In genomic region chr1:145992958-145993617, GRCh38 we compare ENCODE assay signal across 9 cellular contexts. TPM values are rescaled to one million over a fixed set of nuclear protein-coding genes. Genes with fewer than 3 reads are reported as not detected.
DNase-seq lines count a peak whose midpoint lies in the region; ATAC-seq and TF ChIP-seq lines count a peak whose summit lies in the region.
"Had no signal": no experiment of that assay in that cellular context is flagged by ENCODE, and none has a peak within 500 bp of the region (broad histone marks: within the 10 kb centered on the region; RNA-seq: fewer than 3 reads in every experiment).

No MANE protein-coding gene starts in this region.

- no peak for ATAC-seq in memory B cell (ENCODE audit: low read depth)
- no peak for ATAC-seq in HG02759 (IDR thresholded peaks at IDR 0.05; ENCODE audit: unreplicated experiment)
- ATAC-seq in GM21360 (IDR thresholded peaks at IDR 0.05; ENCODE audit: unreplicated experiment) = no peak
- ATAC-seq: A549 had no signal

- H3K4me3 Mint-ChIP-seq in T-helper 2 cell treated with Interferon-gamma antibody and Interleukin-4, amounts not matched to agents 5 μg/mL and 100 μg/mL, for 36 hours = peak overlapping the region; percentile 98
- H3K4me3 Mint-ChIP-seq in memory B cell = peak overlapping the region; percentile 95

- H3K27ac Mint-ChIP-seq in T-helper 2 cell treated with Interferon-gamma antibody and Interleukin-4, amounts not matched to agents 5 μg/mL and 100 μg/mL, for 36 hours = peak overlapping the region; percentile 19
- H3K27ac Mint-ChIP-seq in memory B cell = peak overlapping the region; percentile 98

- TF ChIP-seq CTCF in astrocyte of the spinal cord (IDR thresholded peaks at IDR 0.05; ENCODE audit: low read depth, low read length) = no peak

- H3K27me3 Mint-ChIP-seq in T-helper 2 cell treated with Interferon-gamma antibody and Interleukin-4, amounts not matched to agents 5 μg/mL and 100 μg/mL, for 36 hours (ENCODE audit: low read depth) = no peaks in the 10 kb centered on the region
- H3K27me3 Mint-ChIP-seq in memory B cell = no peaks in the 10 kb centered on the region

- H3K4me3 ChIP-seq in astrocyte of the spinal cord (ENCODE audit: low read depth, low read length) = peak overlapping the region; percentile 97
- H3K4me3 ChIP-seq: A549 had no signal

- peaks cover 44% of the 10 kb centered on the region for H3K4me1 Mint-ChIP-seq in T-helper 2 cell treated with Interferon-gamma antibody and Interleukin-4, amounts not matched to agents 5 μg/mL and 100 μg/mL, for 36 hours (ENCODE audit: low read depth)
- peaks cover 45% of the 10 kb centered on the region for H3K4me1 Mint-ChIP-seq in memory B cell

- H3K9me3 Mint-ChIP-seq in T-helper 2 cell treated with Interferon-gamma antibody and Interleukin-4, amounts not matched to agents 5 μg/mL and 100 μg/mL, for 36 hours = no peaks in the 10 kb centered on the region
- H3K9me3 Mint-ChIP-seq in memory B cell = no peaks in the 10 kb centered on the region

- no peak for DNase-seq in T-helper 2 cell treated with Interferon-gamma antibody and Interleukin-4, amounts not matched to agents 5 μg/mL and 100 μg/mL, for 36 hours (ENCODE audit: low spot score)
- DNase-seq in T-helper 2 cell (no peak), astrocyte of the spinal cord (ENCODE audit: low read depth, low spot score) (no peak), memory B cell (ENCODE audit: low spot score in 2 of 2) (no peak), NCI-H69 (lab: John Stamatoyannopoulos, UW) (no peak)

- peak overlapping the region; percentile 50 for H3K27ac ChIP-seq in temporal lobe (ENCODE audit: low read depth, low read length)
- H3K27ac ChIP-seq: A549 had no signal

- in situ Hi-C loops in astrocyte of the spinal cord (cut with HindIII; ENCODE audit: low sequenced_read_pairs) = no loop called here

- peaks cover 50% of the 10 kb centered on the region for H3K36me3 Mint-ChIP-seq in T-helper 2 cell treated with Interferon-gamma antibody and Interleukin-4, amounts not matched to agents 5 μg/mL and 100 μg/mL, for 36 hours (ENCODE audit: low read depth)
- H3K36me3 Mint-ChIP-seq in memory B cell = peaks cover 44% of the 10 kb centered on the region

RNA-seq across cellular contexts. Expression of gene TXNIP, which starts 3.3 kb away (rescaled TPM):
- 144 TPM for total RNA-seq in temporal lobe

RNA-seq across cellular contexts. Expression of gene HJV, which starts 28.4 kb away (rescaled TPM):
- under 0.01 TPM for total RNA-seq in temporal lobe

RNA-seq across cellular contexts. Expression of gene POLR3GL, which starts 28.6 kb away (rescaled TPM):
- 10.6 TPM for total RNA-seq in temporal lobe

RNA-seq across cellular contexts. Expression of gene ANKRD34A, which starts 28.7 kb away (rescaled TPM):
- 1.7 TPM for total RNA-seq in temporal lobe

RNA-seq across cellular contexts. Expression of gene LIX1L, which starts 35.3 kb away (rescaled TPM):
- 22.4 TPM for total RNA-seq in temporal lobe
